In the genomic region with DNA sequence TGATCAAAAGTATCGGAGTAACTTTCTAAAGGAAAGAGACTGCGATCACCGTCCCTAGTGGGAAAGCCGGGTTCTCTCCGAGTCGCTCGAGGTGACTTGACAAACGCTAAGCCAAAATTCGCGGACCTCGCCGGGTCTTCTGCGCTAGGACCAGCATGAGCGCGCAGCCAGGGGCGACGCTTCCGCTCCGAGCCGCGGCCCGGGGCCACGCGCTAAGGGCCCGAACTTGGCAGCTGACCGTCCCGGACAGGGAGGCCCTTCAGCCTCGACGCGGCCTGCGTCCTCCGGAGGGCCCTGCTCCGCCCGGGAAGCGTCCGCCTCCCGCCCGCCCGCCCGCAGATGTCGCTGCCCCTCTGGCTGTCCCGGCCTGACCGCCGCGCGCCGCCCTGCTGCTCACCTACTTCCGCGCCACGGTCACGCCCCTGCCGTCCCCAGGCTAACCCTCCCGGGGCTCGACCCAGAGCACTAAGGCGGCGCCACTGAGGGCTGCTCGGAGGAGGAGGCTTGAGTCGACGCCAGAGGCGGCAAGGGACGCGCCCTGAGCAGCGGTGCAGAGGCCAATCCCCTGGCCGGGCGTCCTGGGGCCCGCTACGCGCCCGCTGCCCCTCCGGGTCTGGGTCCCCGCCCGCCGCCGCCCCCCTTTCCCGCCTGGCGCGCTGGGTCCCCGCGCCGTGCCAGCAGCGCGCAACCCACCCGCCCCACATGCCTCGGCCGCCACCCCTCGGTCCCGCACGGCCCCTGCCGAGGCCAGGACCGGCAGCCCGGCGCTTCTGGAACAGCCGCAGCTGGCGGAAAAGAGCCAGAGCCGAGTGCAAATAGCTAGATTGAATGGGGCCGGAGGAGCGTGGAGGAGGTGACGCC, we compare ENCODE assay signal across 8 cellular contexts. TPM values are rescaled to one million over a fixed set of nuclear protein-coding genes. Genes with fewer than 3 reads are reported as not detected.
DNase-seq lines count a peak whose midpoint lies in the region; ATAC-seq and TF ChIP-seq lines count a peak whose summit lies in the region.

No MANE protein-coding gene starts in this region.

- peak; percentile 49 for ATAC-seq in GM21526 (IDR thresholded peaks at IDR 0.05; ENCODE audit: low FRiP score, unreplicated experiment)

- TF ChIP-seq EP300 in Ishikawa (IDR thresholded peaks at IDR 0.05; ENCODE audit: borderline replicate concordance), result no peak

- H3K9me3 Mint-ChIP-seq in osteocyte (ENCODE audit: unreplicated experiment), result no peaks in the 10 kb centered on the region

- peaks cover 6% of the 10 kb centered on the region for H3K4me1 Mint-ChIP-seq in osteocyte (ENCODE audit: unreplicated experiment)

- H3K27me3 Mint-ChIP-seq in osteocyte (ENCODE audit: unreplicated experiment), result no peaks in the 10 kb centered on the region

- peak overlapping the region; percentile 63 for H3K27ac Mint-ChIP-seq in osteocyte (ENCODE audit: unreplicated experiment)

- H3K9me3 ChIP-seq in thyroid gland, result no peaks in the 10 kb centered on the region

- peak; percentile 24 to 75 for TF ChIP-seq POLR2A in thyroid gland (IDR thresholded peaks at IDR 0.05)

- no peaks in the 10 kb centered on the region for H3K36me3 ChIP-seq in thyroid gland

- DNase-seq in DMS79 (lab: John Stamatoyannopoulos, UW), result peak; percentile 24
- DNase-seq in SHP77 (lab: John Stamatoyannopoulos, UW), result peak; percentile 64 to 88
- DNase-seq in activated gamma-delta T cell treated with Interleukin-2 at 50 U/mL for 16 hours, result peak; percentile 74
- peak; percentile 73 for DNase-seq in globus pallidus (ENCODE audit: low spot score)
- DNase-seq in osteocyte (ENCODE audit: extremely low spot score, unreplicated experiment), result peak; percentile 88
- peak; percentile 86 to 87 for DNase-seq in thyroid gland

- peaks cover 9 to 14% of the 10 kb centered on the region in 2 donors for H3K4me1 ChIP-seq in thyroid gland

- TF ChIP-seq RAD21 in Ishikawa (IDR thresholded peaks at IDR 0.05; ENCODE audit: low read depth), result no peak

- no peaks in the 10 kb centered on the region for H3K27me3 ChIP-seq in thyroid gland

- peak; percentile 44 for TF ChIP-seq CTCF in osteocyte (IDR thresholded peaks at IDR 0.05)
- TF ChIP-seq CTCF in thyroid gland (IDR thresholded peaks at IDR 0.05), result peak in 1 of 6 experiments; percentile 10

- H3K4me3 Mint-ChIP-seq in osteocyte (ENCODE audit: unreplicated experiment), result no peak overlapping the region

- WGBS in thyroid gland, 2 donors, result 0 to 2% methylated on average over 9 to 11 of the region's 98 CpGs

- intact Hi-C loops in thyroid gland (cut with DNase I), result loop anchor here (10.0 kb wide), 1 partner anchor 198 kb away; no protein-coding TSS in a partner anchor

- H3K27ac ChIP-seq in thyroid gland, result peak overlapping the region; percentile 96 to 99 (median 99)

- peaks cover 5% of the 10 kb centered on the region for H3K36me3 Mint-ChIP-seq in osteocyte (ENCODE audit: unreplicated experiment)

- H3K4me3 ChIP-seq in thyroid gland (replicated peaks in 1 of 3), result peak overlapping the region; percentile 37 to 77 (median 51)

TF ChIP-seq in Ishikawa, 13 proteins besides CTCF, POLR2A, EP300 and RAD21:
- TF ChIP-seq, protein P1, sequence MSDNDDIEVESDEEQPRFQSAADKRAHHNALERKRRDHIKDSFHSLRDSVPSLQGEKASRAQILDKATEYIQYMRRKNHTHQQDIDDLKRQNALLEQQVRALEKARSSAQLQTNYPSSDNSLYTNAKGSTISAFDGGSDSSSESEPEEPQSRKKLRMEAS (IDR thresholded peaks at IDR 0.05), result 0 out of 2 replicates have a peak, but pooled peaks have one; percentile 11
- TF ChIP-seq EGR1 (IDR thresholded peaks at IDR 0.05), result no peak

RNA-seq across cellular contexts. Expression of a gene that starts 0.9 kb away (rescaled TPM):
- 3.0 and 3.2 TPM in 2 replicates for total RNA-seq in osteocyte
- total RNA-seq in thyroid gland, result 10 to 100 TPM in 1 of 4 donors, 1 to 10 TPM in 3; 7.2 to 13.8 (median 8.6) TPM

Comparison
In these comparisons a context has a peak if more than half of its experiments do, and no peak if none do; other contexts are left out.
1. Peak in every context shown above with its lines: DNase-seq, ATAC-seq, H3K4me3 ChIP-seq and H3K27ac ChIP-seq.
2. DNase-seq: peak in every context shown above with its lines; median percentile 88 in osteocyte; 86 in thyroid gland; 76 in SHP77; 74 in activated gamma-delta T cell treated with Interleukin-2 at 50 U/mL for 16 hours; 73 in globus pallidus; 24 in DMS79.